In genomic region chr18:34207344-34207851, GRCh38 we compare ENCODE assay signal across 30 cellular contexts. TPM values are rescaled to one million over a fixed set of nuclear protein-coding genes. Genes with fewer than 3 reads are reported as not detected.
"Had no signal": no experiment of that assay in that cellular context is flagged by ENCODE, and none has a peak within 500 bp of the region (broad histone marks: within the 10 kb centered on the region; RNA-seq: fewer than 3 reads in every experiment).

No MANE protein-coding gene starts in this region.

- H3K4me3 ChIP-seq: esophagus muscularis mucosa, gastrocnemius medialis, heart right ventricle, hepatocyte had no signal

- H3K9me3 ChIP-seq: esophagus muscularis mucosa had no signal

- ATAC-seq: activated CD4-positive, alpha-beta T cell treated with anti-CD3 and anti-CD28 coated beads for 36 hours; activated T-cell treated with anti-CD3 and anti-CD28 coated beads, Interleukin-2, amount 50 U/mL, for 72 hours; effector memory CD8-positive, alpha-beta T cell; foreskin keratinocyte; gastrocnemius medialis; heart right ventricle had no signal

- H3K36me3 ChIP-seq: brain microvascular endothelial cell, esophagus muscularis mucosa, gastrocnemius medialis, heart right ventricle had no signal

- DNase-seq: activated CD4-positive, alpha-beta memory T cell treated with anti-CD3 and anti-CD28 coated beads, Interleukin-2, amount 10 ng/mL, durations not matched to agents 7 days and 5 days; activated CD4-positive, alpha-beta T cell treated with anti-CD3 and anti-CD28 coated beads for 36 hours; activated CD4-positive, alpha-beta T cell treated with anti-CD3 and anti-CD28 coated beads, Interleukin-2, amount 10 ng/mL, durations not matched to agents 24 days and 14 days; activated CD4-positive, CD25-positive, alpha-beta regulatory T cell; activated CD4-positive, CD25-positive, alpha-beta regulatory T cell treated with anti-CD3 and anti-CD28 coated beads, Interleukin-2, amount 50 U/mL, for 72 hours; activated CD8-positive, alpha-beta memory T cell treated with anti-CD3 and anti-CD28 coated beads, Interleukin-2, amount 50 U/mL, for 48 hours; activated effector memory CD4-positive, alpha-beta T cell treated with Interleukin-2 at 50 U/mL for 16 hours; activated gamma-delta T cell treated with Interleukin-2 at 50 U/mL for 16 hours; activated naive CD4-positive, alpha-beta T cell treated with anti-CD3 and anti-CD28 coated beads, Interleukin-2, amount 50 U/mL, for 16 hours; activated naive CD4-positive, alpha-beta T cell treated with Interleukin-2 at 50 U/mL for 16 hours; activated T-cell treated with anti-CD3 and anti-CD28 coated beads for 4 hours; activated T-cell treated with anti-CD3 and anti-CD28 coated beads, Interleukin-2, amount 50 U/mL, for 24 hours; activated T-cell treated with anti-CD3 and anti-CD28 coated beads, Interleukin-2, amount 50 U/mL, for 72 hours; amniotic stem cell; anterior cingulate cortex; brain microvascular endothelial cell; cortex of kidney; dermis blood vessel endothelial cell; effector CD4-positive, alpha-beta T cell; effector memory CD8-positive, alpha-beta T cell; erythroblast; foreskin keratinocyte; gastrocnemius medialis; heart right ventricle; T-helper 2 cell had no signal

- H3K4me1 ChIP-seq: esophagus muscularis mucosa, foreskin keratinocyte, gastrocnemius medialis, heart right ventricle had no signal

- H3K27ac ChIP-seq: brain microvascular endothelial cell, esophagus muscularis mucosa, foreskin keratinocyte, gastrocnemius medialis, heart right ventricle, hepatocyte had no signal

- H3K27me3 ChIP-seq: brain microvascular endothelial cell, esophagus muscularis mucosa, foreskin keratinocyte, gastrocnemius medialis, heart right ventricle, hepatocyte had no signal

RNA-seq across cellular contexts. Expression of gene NOL4, which starts 17.3 kb away (rescaled TPM):
- total RNA-seq: activated CD4-positive, alpha-beta memory T cell treated with anti-CD3 and anti-CD28 coated beads, Interleukin-2, amount 10 ng/mL, durations not matched to agents 7 days and 5 days; activated CD4-positive, alpha-beta T cell treated with anti-CD3 and anti-CD28 coated beads for 36 hours; activated CD4-positive, alpha-beta T cell treated with anti-CD3 and anti-CD28 coated beads, Interleukin-2, amount 10 ng/mL, durations not matched to agents 24 days and 14 days; activated T-cell treated with anti-CD3 and anti-CD28 coated beads, Interleukin-2, amount 50 U/mL, for 72 hours; bronchial epithelial cell; chondrocyte; dermis blood vessel endothelial cell; esophagus muscularis mucosa; foreskin keratinocyte; gastrocnemius medialis; glomerular endothelial cell had no signal
